8 cellular contexts compared by ENCODE assay signal in the genomic region with DNA sequence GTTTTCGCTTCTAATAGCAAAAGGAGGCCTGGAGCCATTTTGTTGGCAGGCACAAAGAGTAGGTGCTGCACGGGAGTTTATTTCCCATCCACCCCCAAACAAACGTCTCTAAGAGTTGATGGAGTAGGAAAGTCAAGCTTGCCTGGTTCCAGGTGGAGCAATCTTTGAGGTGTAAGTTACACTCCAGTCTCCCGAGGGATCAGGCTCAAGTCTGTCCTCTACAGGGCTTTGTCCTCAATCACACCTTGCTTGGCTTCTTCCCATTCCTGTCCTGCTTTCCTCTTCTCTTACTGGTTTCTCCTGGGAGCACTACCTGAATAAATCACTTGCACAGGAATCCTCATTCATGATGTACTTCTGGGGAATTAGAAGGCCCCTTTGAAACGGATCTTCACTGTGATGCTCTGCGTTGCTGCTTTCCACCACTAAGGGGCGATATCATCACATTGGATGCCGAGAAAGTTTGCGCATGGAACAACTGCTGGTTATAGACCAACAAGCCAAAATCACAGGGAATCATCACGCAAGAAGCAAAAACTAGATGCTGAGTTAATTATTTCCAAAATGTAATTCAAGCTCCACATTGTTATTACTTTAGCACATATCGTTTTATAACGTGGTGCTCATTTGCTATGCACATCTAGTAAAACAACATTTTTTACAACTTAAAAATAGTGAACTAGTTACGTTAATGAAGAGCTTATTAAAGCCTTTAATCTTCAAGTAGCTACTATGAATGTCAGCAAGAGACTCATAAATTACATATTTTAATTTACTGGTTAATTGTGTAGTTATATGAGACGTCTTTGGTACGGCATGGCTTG.
A peak's percentile ranks its signal among the peaks of the same experiment; 100 is the strongest.
DNase-seq lines count a peak whose midpoint lies in the region; ATAC-seq, FAIRE-seq and TF ChIP-seq lines count a peak whose summit lies in the region.

No MANE protein-coding gene starts in this region.

- H3K4me3 ChIP-seq in GM23338 (no peak overlapping the region), endothelial cell of umbilical vein (replicated peaks in 1 of 3; ENCODE audit: insufficient read depth in 1 of 3, low read depth in 1 of 3, low read length in 3 of 3) (no peak overlapping the region), stomach (no peak overlapping the region)

- DNase-seq in AG20443 (ENCODE audit: low spot score) (peak; percentile 74), GM23338 (ENCODE audit: low spot score) (peak; percentile 88), NCI-H748 (lab: John Stamatoyannopoulos, UW; ENCODE audit: unreplicated experiment) (peak; percentile 64), endothelial cell of umbilical vein (ENCODE audit: low read depth, low spot score) (peak; percentile 67), naive B cell (peak; percentile 14), stomach (peak; percentile 61)
- peak; percentile 68 for DNase-seq in activated CD8-positive, alpha-beta T cell treated with anti-CD3 and anti-CD28 coated beads, Interleukin-2, amount 10 ng/mL, durations not matched to agents 7 days and 5 days

- dilution Hi-C loops in endothelial cell of umbilical vein (cut with MboI; ENCODE audit: extremely low pct_ligation_motif_present, low sequenced_read_pairs), result no loop called here

- CTCF ChIA-PET in activated CD8-positive, alpha-beta T cell treated with anti-CD3 and anti-CD28 coated beads, Interleukin-2, amount 10 ng/mL, durations not matched to agents 7 days and 5 days (lab: Charles Lee), result interaction anchor here (0.7 to 3.1 kb wide), 45 partner anchors 10 to 1563 kb away, joined by 3 to 28 read pairs (median 5); partner anchors contain the start of gene DNAH8
- CTCF ChIA-PET in endothelial cell of umbilical vein (lab: Charles Lee), result interaction anchor here (0.6 to 3.3 kb wide), 17 partner anchors 8 to 438 kb away, joined by 3 to 47 read pairs (median 5); no protein-coding TSS in a partner anchor

- H3K9me1 ChIP-seq in endothelial cell of umbilical vein (replicated peaks; ENCODE audit: control insufficient read depth, extremely low read depth, insufficient read depth, low read length), result no peaks in the 10 kb centered on the region

- no TSS peak for BruUV-seq in endothelial cell of umbilical vein (replicated peaks; lab: Mats Ljungman, UMichigan)

- H2AFZ ChIP-seq in GM23338 (no peak overlapping the region), endothelial cell of umbilical vein (ENCODE audit: low read depth, low read length) (peak overlapping the region; percentile 6)

- POLR2A ChIA-PET in activated CD8-positive, alpha-beta T cell treated with anti-CD3 and anti-CD28 coated beads, Interleukin-2, amount 10 ng/mL, durations not matched to agents 7 days and 5 days (lab: Charles Lee), result no interaction called here
- POLR2A ChIA-PET in endothelial cell of umbilical vein (lab: Charles Lee), result no interaction called here

- no peaks in the 10 kb centered on the region for H3K9me3 Mint-ChIP-seq in GM23338
- no peaks in the 10 kb centered on the region for H3K9me3 Mint-ChIP-seq in activated CD8-positive, alpha-beta T cell treated with anti-CD3 and anti-CD28 coated beads, Interleukin-2, amount 10 ng/mL, durations not matched to agents 7 days and 5 days (ENCODE audit: insufficient read depth)
- no peaks in the 10 kb centered on the region for H3K9me3 Mint-ChIP-seq in naive B cell

- H3K4me3 Mint-ChIP-seq in GM23338, result no peak overlapping the region
- H3K4me3 Mint-ChIP-seq in activated CD8-positive, alpha-beta T cell treated with anti-CD3 and anti-CD28 coated beads, Interleukin-2, amount 10 ng/mL, durations not matched to agents 7 days and 5 days, result no peak overlapping the region
- H3K4me3 Mint-ChIP-seq in naive B cell, result no peak overlapping the region

- H3K4me1 ChIP-seq in GM23338 (ENCODE audit: insufficient read depth), result peaks cover 12% of the 10 kb centered on the region; the same call in 1 of the 2 replicates
- H3K4me1 ChIP-seq in endothelial cell of umbilical vein (ENCODE audit: control insufficient read depth, extremely low read depth, insufficient read depth, low read length), result no peaks in the 10 kb centered on the region
- no peaks in the 10 kb centered on the region for H3K4me1 ChIP-seq in stomach

- no peaks in the 10 kb centered on the region for H3K36me3 Mint-ChIP-seq in GM23338 (ENCODE audit: low read depth)
- no peaks in the 10 kb centered on the region for H3K36me3 Mint-ChIP-seq in activated CD8-positive, alpha-beta T cell treated with anti-CD3 and anti-CD28 coated beads, Interleukin-2, amount 10 ng/mL, durations not matched to agents 7 days and 5 days (ENCODE audit: low read depth)
- H3K36me3 Mint-ChIP-seq in naive B cell, result no peaks in the 10 kb centered on the region

- no peaks in the 10 kb centered on the region for H3K36me3 ChIP-seq in GM23338 (ENCODE audit: insufficient read depth)
- H3K36me3 ChIP-seq in endothelial cell of umbilical vein (ENCODE audit: control insufficient read depth in 2 of 2, extremely low read depth in 1 of 2, insufficient read depth in 2 of 2, low read length in 2 of 2), result no peaks in the 10 kb centered on the region
- H3K36me3 ChIP-seq in stomach, result no peaks in the 10 kb centered on the region

- intact Hi-C loops in endothelial cell of umbilical vein (cut with micrococcal nuclease) (loop anchor here (1.0 to 10.0 kb wide), 5 partner anchors 61 to 438 kb away; partner anchors contain the start of gene GLO1), stomach (cut with DNase I; ENCODE audit: low total_unique reads) (loop anchor here (10.0 kb wide), 1 partner anchor 433 kb away; no protein-coding TSS in a partner anchor)

- H3K4me2 ChIP-seq in GM23338 (no peak overlapping the region), endothelial cell of umbilical vein (ENCODE audit: insufficient read depth, low read length) (no peak overlapping the region)

- no peaks in the 10 kb centered on the region for H3F3A ChIP-seq in GM23338 (replicated peaks; ENCODE audit: low read depth)

- peak; percentile 93 for FAIRE-seq in endothelial cell of umbilical vein (lab: Jason Lieb, UNC)

- H3K27ac ChIP-seq in GM23338 (ENCODE audit: low read depth) (no peak overlapping the region), endothelial cell of umbilical vein (ENCODE audit: insufficient read depth, low read depth, low read length) (no peak overlapping the region), stomach (no peak overlapping the region)

- TF ChIP-seq CTCF in GM23338 (conservative IDR thresholded peaks at IDR 0.05; ENCODE audit: low read depth in 2 of 2) (peak; percentile 97 to 99), endothelial cell of umbilical vein (IDR thresholded peaks at IDR 0.05; ENCODE audit: extremely low read depth in 1 of 2, insufficient read depth in 1 of 2, low read depth in 1 of 2, low read length in 2 of 2) (peak; percentile 87 to 91), stomach (IDR thresholded peaks at IDR 0.05) (peak in 6 of 7 experiments; percentile 61 to 88 (median 79))

- TF ChIP-seq EP300 in stomach (IDR thresholded peaks at IDR 0.05), result no peak

- H3K9ac ChIP-seq in endothelial cell of umbilical vein (replicated peaks; ENCODE audit: extremely low read depth, insufficient read depth, low read length), result no peak overlapping the region

- no peaks in the 10 kb centered on the region for H3K9me3 ChIP-seq in endothelial cell of umbilical vein (replicated peaks; ENCODE audit: control insufficient read depth, insufficient read depth, low read length)
- no peaks in the 10 kb centered on the region for H3K9me3 ChIP-seq in stomach

- TF ChIP-seq POLR2A in endothelial cell of umbilical vein (IDR thresholded peaks at IDR 0.05; ENCODE audit: low read depth, low read length) (no peak), stomach (IDR thresholded peaks at IDR 0.05) (no peak)

- H4K20me1 ChIP-seq in GM23338 (replicated peaks; ENCODE audit: insufficient read depth) (no peaks in the 10 kb centered on the region), endothelial cell of umbilical vein (replicated peaks; ENCODE audit: control insufficient read depth, extremely low read depth, insufficient read depth, low read length) (no peaks in the 10 kb centered on the region)

- no peaks in the 10 kb centered on the region for H3K9me2 ChIP-seq in GM23338 (ENCODE audit: insufficient read depth)

- peaks cover 15% of the 10 kb centered on the region for H3K4me1 Mint-ChIP-seq in GM23338
- H3K4me1 Mint-ChIP-seq in activated CD8-positive, alpha-beta T cell treated with anti-CD3 and anti-CD28 coated beads, Interleukin-2, amount 10 ng/mL, durations not matched to agents 7 days and 5 days (ENCODE audit: low read depth), result peaks cover 25% of the 10 kb centered on the region
- H3K4me1 Mint-ChIP-seq in naive B cell, result peaks cover 0 to 10% (median 3%) of the 10 kb centered on the region in 3 donors

- H3K27me3 Mint-ChIP-seq in GM23338 (ENCODE audit: insufficient read depth, low read depth, poor library complexity), result no peaks in the 10 kb centered on the region
- H3K27me3 Mint-ChIP-seq in activated CD8-positive, alpha-beta T cell treated with anti-CD3 and anti-CD28 coated beads, Interleukin-2, amount 10 ng/mL, durations not matched to agents 7 days and 5 days (ENCODE audit: low read depth), result peaks cover 7% of the 10 kb centered on the region
- peaks cover 22 to 27% (median 25%) of the 10 kb centered on the region in 3 donors for H3K27me3 Mint-ChIP-seq in naive B cell

- ATAC-seq in GM23338 (peak; percentile 81), naive B cell (ENCODE audit: low read depth in 2 of 2) (peak in 1 of 2 donors; percentile 36), HG03521 (IDR thresholded peaks at IDR 0.05; ENCODE audit: unreplicated experiment) (no peak)
- no peak for ATAC-seq in activated CD8-positive, alpha-beta T cell treated with anti-CD3 and anti-CD28 coated beads, Interleukin-2, amount 10 ng/mL, durations not matched to agents 7 days and 5 days

- H3K27ac Mint-ChIP-seq in GM23338 (no peak overlapping the region), naive B cell (no peak overlapping the region)
- H3K27ac Mint-ChIP-seq in activated CD8-positive, alpha-beta T cell treated with anti-CD3 and anti-CD28 coated beads, Interleukin-2, amount 10 ng/mL, durations not matched to agents 7 days and 5 days, result no peak overlapping the region

- no peaks in the 10 kb centered on the region for H3K79me2 ChIP-seq in GM23338 (replicated peaks; ENCODE audit: insufficient read depth)
- no peaks in the 10 kb centered on the region for H3K79me2 ChIP-seq in endothelial cell of umbilical vein (ENCODE audit: control insufficient read depth, insufficient read depth, low read length)

- H3K27me3 ChIP-seq in GM23338 (ENCODE audit: insufficient read depth) (no peaks in the 10 kb centered on the region), endothelial cell of umbilical vein (ENCODE audit: control insufficient read depth in 2 of 2, insufficient read depth in 2 of 2, low read length in 2 of 2) (peaks cover 0 to 4% of the 10 kb centered on the region in 2 experiments), stomach (peaks cover 0 to 12% (median 0%) of the 10 kb centered on the region in 3 donors)

- 33 to 37% (median 34%) methylated on average over 15 of the region's 15 CpGs for WGBS in stomach, 5 donors

TF ChIP-seq in endothelial cell of umbilical vein, 7 proteins besides CTCF, POLR2A, EP300 and RAD21 (continues in another document):
- TF ChIP-seq EZH2 (IDR thresholded peaks at IDR 0.05; ENCODE audit: borderline replicate concordance, low read depth, low read length, severe bottlenecking) (no peak), JUN (IDR thresholded peaks at IDR 0.05; ENCODE audit: borderline replicate concordance, insufficient read depth, insufficient read length, low read depth) (no peak), MYC (IDR thresholded peaks at IDR 0.05; ENCODE audit: low read depth, low read length) (no peak)

Comparison
In these comparisons a context has a peak if more than half of its experiments do, and no peak if none do; other contexts are left out.
1. DNase-seq: peak in every context shown above with its lines; median percentile 88 in GM23338; 74 in AG20443; 68 in activated CD8-positive, alpha-beta T cell treated with anti-CD3 and anti-CD28 coated beads, Interleukin-2, amount 10 ng/mL, durations not matched to agents 7 days and 5 days; 67 in endothelial cell of umbilical vein; 64 in NCI-H748; 61 in stomach; 14 in naive B cell.